ENCODE assay signal across 23 cellular contexts in genomic region chr17:14866266-14866665, GRCh38.
"Had no signal": no experiment of that assay in that cellular context is flagged by ENCODE, and none has a peak within 500 bp of the region (broad histone marks: within the 10 kb centered on the region; RNA-seq: fewer than 3 reads in every experiment).

No MANE protein-coding gene starts in this region.

- H3K4me3 ChIP-seq: ascending aorta, cardiac muscle cell, coronary artery, dorsolateral prefrontal cortex, heart right ventricle, ovary, skin epidermis, thyroid gland, upper lobe of left lung had no signal

- H3K27ac ChIP-seq: ascending aorta, cardiac muscle cell, coronary artery, dorsolateral prefrontal cortex, heart right ventricle, neutrophil, ovary, skin epidermis, thyroid gland, upper lobe of left lung had no signal

- H3K27me3 ChIP-seq: ascending aorta, cardiac muscle cell, heart right ventricle, neutrophil, ovary, thyroid gland, upper lobe of left lung had no signal

- H3K36me3 ChIP-seq: ascending aorta, cardiac muscle cell, heart right ventricle, neutrophil, ovary, thyroid gland, upper lobe of left lung had no signal

- DNase-seq: activated CD4-positive, alpha-beta T cell treated with anti-CD3 and anti-CD28 coated beads for 36 hours; activated CD4-positive, CD25-positive, alpha-beta regulatory T cell; activated effector memory CD4-positive, alpha-beta T cell treated with Interleukin-2 at 50 U/mL for 16 hours; activated naive CD4-positive, alpha-beta T cell treated with Interleukin-2 at 50 U/mL for 16 hours; cerebellar nuclear complex; dorsolateral prefrontal cortex; effector memory CD4-positive, alpha-beta T cell; foreskin melanocyte; heart right ventricle; naive B cell; nephron progenitor cell; ovary; stimulated activated CD4-positive, alpha-beta T cell treated with anti-CD3 and anti-CD28 coated beads, Interleukin-12 subunit alpha, Interleukin-12 subunit beta, amount 100 ng/mL, for 4 hours; stimulated activated CD4-positive, alpha-beta T cell treated with anti-CD3 and anti-CD28 coated beads, Interleukin-4, amount 100 ng/mL, for 1 hour; stimulated activated naive CD8-positive, alpha-beta T cell treated with anti-CD3 and anti-CD28 coated beads, Interleukin-15, amount 100 ng/mL, for 72 hours; thyroid gland; upper lobe of left lung had no signal

- ATAC-seq: activated CD4-positive, alpha-beta T cell treated with anti-CD3 and anti-CD28 coated beads for 36 hours; heart right ventricle; sciatic nerve; stimulated activated naive CD8-positive, alpha-beta T cell treated with anti-CD3 and anti-CD28 coated beads, Interleukin-15, amount 100 ng/mL, for 72 hours had no signal

- H3K4me1 ChIP-seq: ascending aorta, heart right ventricle, thyroid gland, upper lobe of left lung had no signal

- H3K9me3 ChIP-seq: ascending aorta, heart right ventricle, neutrophil, ovary, thyroid gland, upper lobe of left lung had no signal
